8 cellular contexts compared by ENCODE assay signal in genomic region chr7:73841689-73842247, GRCh38. TPM values are rescaled to one million over a fixed set of nuclear protein-coding genes. Genes with fewer than 3 reads are reported as not detected.
DNase-seq lines count a peak whose midpoint lies in the region; ATAC-seq, FAIRE-seq and TF ChIP-seq lines count a peak whose summit lies in the region.

No MANE protein-coding gene starts in this region.

- peak overlapping the region; percentile 51 for H3K27ac ChIP-seq in CD8-positive, alpha-beta memory T cell (ENCODE audit: low read depth, low read length)
- H3K27ac ChIP-seq in MM.1S (ENCODE audit: low read length) = peak overlapping the region; percentile 17; the same call in 1 of the 2 replicates

- DNase-seq in CD8-positive, alpha-beta memory T cell = no peak
- DNase-seq in MM.1S = no peak
- no peak for DNase-seq in effector memory CD8-positive, alpha-beta T cell
- no peak for DNase-seq in natural killer cell
- no peak for DNase-seq in urothelium cell line (ENCODE audit: low spot score)
- no peak for DNase-seq in HCEC 1CT
- no peak for DNase-seq in NCI-H1092 (lab: John Stamatoyannopoulos, UW)

- no peaks in the 10 kb centered on the region for H3K79me2 ChIP-seq in MM.1S (ENCODE audit: low read length)

- intact Hi-C loops in natural killer cell (cut with micrococcal nuclease) = no loop called here

- peaks cover 26% of the 10 kb centered on the region for H3F3A ChIP-seq in MM.1S (ENCODE audit: insufficient read depth, low read length)

- CTCF ChIA-PET in CD8-positive, alpha-beta memory T cell (lab: Charles Lee) = interaction anchor here (1.3 to 2.6 kb wide), 3 partner anchors 9 to 16 kb away, joined by 3 to 10 read pairs (median 3); no protein-coding TSS in a partner anchor

- no peaks in the 10 kb centered on the region for H3K9me2 ChIP-seq in MM.1S (replicated peaks; ENCODE audit: insufficient read depth, low read length)

- no peaks in the 10 kb centered on the region for H3K9me3 ChIP-seq in CD8-positive, alpha-beta memory T cell (ENCODE audit: low read length)
- no peaks in the 10 kb centered on the region for H3K9me3 ChIP-seq in MM.1S (replicated peaks; ENCODE audit: insufficient read depth, low read length)

- H3K4me2 ChIP-seq in MM.1S (ENCODE audit: low read depth, low read length) = peak overlapping the region; percentile 97

- H4K20me1 ChIP-seq in MM.1S (ENCODE audit: insufficient read depth, low read length) = no peaks in the 10 kb centered on the region

- ATAC-seq in effector memory CD8-positive, alpha-beta T cell (replicated peaks) = no peak
- ATAC-seq in natural killer cell = no peak
- ATAC-seq in GM19328 (IDR thresholded peaks at IDR 0.05; ENCODE audit: unreplicated experiment) = no peak

- H2AFZ ChIP-seq in MM.1S (ENCODE audit: low read length) = peak overlapping the region; percentile 99

- H3K4me1 ChIP-seq in CD8-positive, alpha-beta memory T cell (ENCODE audit: insufficient read depth, low read length) = peaks cover 6% of the 10 kb centered on the region
- peaks cover 37% of the 10 kb centered on the region for H3K4me1 ChIP-seq in MM.1S (ENCODE audit: low read length)

- H3K27me3 ChIP-seq in CD8-positive, alpha-beta memory T cell (ENCODE audit: insufficient read depth, low read length, poor library complexity, severe bottlenecking) = no peaks in the 10 kb centered on the region
- H3K27me3 ChIP-seq in MM.1S (replicated peaks; ENCODE audit: insufficient read depth, low read length) = no peaks in the 10 kb centered on the region

- no peaks in the 10 kb centered on the region for H3K36me3 ChIP-seq in CD8-positive, alpha-beta memory T cell (ENCODE audit: insufficient read depth, low read length)
- no peaks in the 10 kb centered on the region for H3K36me3 ChIP-seq in MM.1S (replicated peaks; ENCODE audit: insufficient read depth, low read length)

- peaks cover 3 to 9% of the 10 kb centered on the region in 2 donors for H3K27me3 Mint-ChIP-seq in CD8-positive, alpha-beta memory T cell
- peaks cover 0 to 17% of the 10 kb centered on the region in 2 donors for H3K27me3 Mint-ChIP-seq in effector memory CD8-positive, alpha-beta T cell
- no peaks in the 10 kb centered on the region for H3K27me3 Mint-ChIP-seq in natural killer cell (ENCODE audit: low read depth in 2 of 2)

- peak overlapping the region; percentile 66 for H3K9ac ChIP-seq in MM.1S (ENCODE audit: low read length)

- no peaks in the 10 kb centered on the region for H3K9me3 Mint-ChIP-seq in CD8-positive, alpha-beta memory T cell
- H3K9me3 Mint-ChIP-seq in effector memory CD8-positive, alpha-beta T cell = no peaks in the 10 kb centered on the region
- H3K9me3 Mint-ChIP-seq in natural killer cell = no peaks in the 10 kb centered on the region

- no peak for FAIRE-seq in urothelium cell line (lab: Jason Lieb, UNC)

- H3K36me3 Mint-ChIP-seq in CD8-positive, alpha-beta memory T cell = no peaks in the 10 kb centered on the region
- H3K36me3 Mint-ChIP-seq in effector memory CD8-positive, alpha-beta T cell (ENCODE audit: insufficient read depth) = peaks cover 3% of the 10 kb centered on the region
- H3K36me3 Mint-ChIP-seq in natural killer cell = no peaks in the 10 kb centered on the region

- peak overlapping the region; percentile 66 for H3K4me3 ChIP-seq in CD8-positive, alpha-beta memory T cell (ENCODE audit: low read length)
- H3K4me3 ChIP-seq in MM.1S (ENCODE audit: low read length) = peak overlapping the region; percentile 80

- peaks cover 8 to 24% (median 8%) of the 10 kb centered on the region in 3 donors for H3K4me1 Mint-ChIP-seq in CD8-positive, alpha-beta memory T cell
- H3K4me1 Mint-ChIP-seq in effector memory CD8-positive, alpha-beta T cell (ENCODE audit: low read depth in 2 of 2) = peaks cover 0 to 6% of the 10 kb centered on the region in 2 donors
- H3K4me1 Mint-ChIP-seq in natural killer cell = peaks cover 0 to 13% of the 10 kb centered on the region in 2 donors

- TF ChIP-seq CTCF in MM.1S (IDR thresholded peaks at IDR 0.05; ENCODE audit: low read length) = no peak
- no peak for TF ChIP-seq CTCF in natural killer cell (IDR thresholded peaks at IDR 0.05)

- H3K4me3 Mint-ChIP-seq in CD8-positive, alpha-beta memory T cell = peak overlapping the region; percentile 82 to 93 (median 87)
- H3K4me3 Mint-ChIP-seq in effector memory CD8-positive, alpha-beta T cell = peak overlapping the region; percentile 79 to 80
- H3K4me3 Mint-ChIP-seq in natural killer cell = peak overlapping the region; percentile 90

- POLR2A ChIA-PET in CD8-positive, alpha-beta memory T cell (lab: Charles Lee) = no interaction called here

- H3K27ac Mint-ChIP-seq in CD8-positive, alpha-beta memory T cell = peak overlapping the region in 4 of 8 donors; percentile 41 to 84 (median 68)
- H3K27ac Mint-ChIP-seq in effector memory CD8-positive, alpha-beta T cell = peak overlapping the region in 1 of 2 donors; percentile 63
- H3K27ac Mint-ChIP-seq in natural killer cell = peak overlapping the region in 1 of 2 donors; percentile 72

RNA-seq across cellular contexts. Expression of gene METTL27, which starts 0.5 kb away (rescaled TPM):
- not detected for total RNA-seq in CD8-positive, alpha-beta memory T cell
- polyA plus RNA-seq in CD8-positive, alpha-beta memory T cell = not detected
- total RNA-seq in natural killer cell = 1 to 10 TPM in 1 of 3 donors, not detected in 2; 1.2 TPM

RNA-seq across cellular contexts. Expression of gene CLDN4, which starts 11.0 kb away (rescaled TPM):
- total RNA-seq in CD8-positive, alpha-beta memory T cell = under 1 TPM in 1 of 2 experiments, not detected in 1; 0.15 TPM
- polyA plus RNA-seq in CD8-positive, alpha-beta memory T cell = not detected
- under 1 TPM; 0.09 to 0.30 (median 0.20) TPM for total RNA-seq in natural killer cell

RNA-seq across cellular contexts. Expression of gene TMEM270, which starts 19.2 kb away (rescaled TPM):
- total RNA-seq in CD8-positive, alpha-beta memory T cell = not detected
- not detected for polyA plus RNA-seq in CD8-positive, alpha-beta memory T cell
- not detected for total RNA-seq in natural killer cell
